ENCODE assay signal across 8 cellular contexts in genomic region chr7:151851160-151851751, GRCh38. TPM values are rescaled to one million over a fixed set of nuclear protein-coding genes. Genes with fewer than 3 reads are reported as not detected.
A peak's percentile ranks its signal among the peaks of the same experiment; 100 is the strongest.
DNase-seq lines count a peak whose midpoint lies in the region; ATAC-seq and TF ChIP-seq lines count a peak whose summit lies in the region.
"Had no signal": no experiment of that assay in that cellular context is flagged by ENCODE, and none has a peak within 500 bp of the region (broad histone marks: within the 10 kb centered on the region; RNA-seq: fewer than 3 reads in every experiment).

No MANE protein-coding gene starts in this region.

- H3K36me3 ChIP-seq in neuronal stem cell (replicated peaks in 1 of 2; ENCODE audit: control insufficient read depth in 2 of 2, insufficient read depth in 2 of 2, low read length in 2 of 2) = no peaks in the 10 kb centered on the region

- H2AK5ac ChIP-seq in neuronal stem cell (ENCODE audit: low read depth, low read length) = peak overlapping the region; percentile 21

- ATAC-seq in GM21528 (IDR thresholded peaks at IDR 0.05; ENCODE audit: low FRiP score, unreplicated experiment) = peak; percentile 51

- H3K9ac ChIP-seq in neuronal stem cell (ENCODE audit: low read depth, low read length, poor library complexity) = no peak overlapping the region
- H3K9ac ChIP-seq: KMS-11 had no signal

- H2BK15ac ChIP-seq in neuronal stem cell (ENCODE audit: low read length) = peak overlapping the region; percentile 63

- H2BK5ac ChIP-seq in neuronal stem cell (ENCODE audit: low read length) = no peak overlapping the region

- H3K79me1 ChIP-seq in neuronal stem cell (ENCODE audit: low read depth, low read length) = no peaks in the 10 kb centered on the region

- no peak overlapping the region for H2BK120ac ChIP-seq in neuronal stem cell (ENCODE audit: low read depth, low read length)

- H4K91ac ChIP-seq in neuronal stem cell (ENCODE audit: low read depth, low read length, poor library complexity) = no peak overlapping the region

- no peak overlapping the region for H4K8ac ChIP-seq in neuronal stem cell (ENCODE audit: low read depth, low read length)

- H3K14ac ChIP-seq in neuronal stem cell (ENCODE audit: low read length) = no peak overlapping the region

- H3K9me3 ChIP-seq in neuronal stem cell (replicated peaks in 1 of 2; ENCODE audit: control insufficient read depth in 2 of 2, insufficient read depth in 1 of 2, low read depth in 1 of 2, low read length in 2 of 2) = no peaks in the 10 kb centered on the region

- no peak overlapping the region for H3K23ac ChIP-seq in neuronal stem cell (ENCODE audit: low read depth, low read length, poor library complexity)

- no peak overlapping the region for H2BK12ac ChIP-seq in neuronal stem cell (ENCODE audit: low read length)

- H3K4me1 ChIP-seq in neuronal stem cell (ENCODE audit: control insufficient read depth in 2 of 2, insufficient read depth in 1 of 2, low read depth in 1 of 2, low read length in 2 of 2) = peaks cover 2 to 7% of the 10 kb centered on the region in 2 donors

- no peak for TF ChIP-seq CTCF in coronary artery (IDR thresholded peaks at IDR 0.05)

- DNase-seq in OCI-M2 (lab: John Stamatoyannopoulos, UW; ENCODE audit: unreplicated experiment) (peak; percentile 24), coronary artery (ENCODE audit: low spot score) (no peak), neuronal stem cell (ENCODE audit: low spot score) (no peak), NCI-H1092 treated with DMSO at 0.1 percent for 48 hours (lab: John Stamatoyannopoulos, UW) (no peak), iPS-NIHi7 (ENCODE audit: extremely low spot score) (no peak), NCI-H82 (lab: John Stamatoyannopoulos, UW) (no peak)

- H3K18ac ChIP-seq in neuronal stem cell (ENCODE audit: low read length) = peak overlapping the region; percentile 27

- WGBS in neuronal stem cell (ENCODE audit: extremely low coverage in 2 of 2, insufficient read length in 2 of 2, insufficient replicate concordance in 1 of 2), 2 donors = no CpG with 5 or more reads among the region's 16 CpGs

- H3K4me2 ChIP-seq in neuronal stem cell (ENCODE audit: insufficient read depth, low read length, poor library complexity, severe bottlenecking) = no peak overlapping the region
- H3K4me2 ChIP-seq: KMS-11 had no signal

- H3K27ac ChIP-seq in coronary artery = peak overlapping the region; percentile 34 to 45
- no peak overlapping the region for H3K27ac ChIP-seq in neuronal stem cell (replicated peaks; ENCODE audit: low read length)
- H3K27ac ChIP-seq: KMS-11 had no signal

- no peak overlapping the region for H2AFZ ChIP-seq in neuronal stem cell (ENCODE audit: low read length)

- peaks cover 0 to 22% (median 0%) of the 10 kb centered on the region in 3 experiments for H3K27me3 ChIP-seq in neuronal stem cell (ENCODE audit: control insufficient read depth in 3 of 3, insufficient read depth in 3 of 3, low read depth in 1 of 3, low read length in 3 of 3)

- no peak overlapping the region for H3K4ac ChIP-seq in neuronal stem cell (ENCODE audit: low read length)

- peak overlapping the region; percentile 44 for H3K4me3 ChIP-seq in coronary artery
- no peak overlapping the region for H3K4me3 ChIP-seq in neuronal stem cell (ENCODE audit: low read length in 2 of 2)

RNA-seq across cellular contexts. Expression of gene PRKAG2, which starts 25.7 kb away (rescaled TPM):
- polyA plus RNA-seq in neuronal stem cell (2013, experiment 1 of 2) = 23.4 TPM
- 21.8 TPM for polyA plus RNA-seq in neuronal stem cell (2013, experiment 2 of 2)
